In genomic region chr18:77054288-77054605, GRCh38 we compare ENCODE assay signal across 8 cellular contexts.
DNase-seq lines count a peak whose midpoint lies in the region; ATAC-seq, FAIRE-seq and TF ChIP-seq lines count a peak whose summit lies in the region.

No MANE protein-coding gene starts in this region.

- peaks cover 15% of the 10 kb centered on the region for H3K36me3 Mint-ChIP-seq in CD8-positive, alpha-beta T cell
- H3K36me3 Mint-ChIP-seq in glutamatergic neuron (ENCODE audit: unreplicated experiment): no peaks in the 10 kb centered on the region

- peak overlapping the region; percentile 44 for H3K4me3 ChIP-seq in CD8-positive, alpha-beta T cell (ENCODE audit: low read depth, low read length)
- H3K4me3 ChIP-seq in Panc1 (ENCODE audit: low read depth in 2 of 2, low read length in 2 of 2) (peak overlapping the region in 1 of 2 experiments; percentile 22; a peak in 1 of 4 replicates), tibial artery (no peak overlapping the region)

- CTCF ChIA-PET in CD8-positive, alpha-beta T cell (lab: Charles Lee): interaction anchor here (0.5 to 5.0 kb wide), 18 partner anchors 12 to 251 kb away, joined by 3 to 42 read pairs (median 4); no protein-coding TSS in a partner anchor
- CTCF ChIA-PET in Panc1 (lab: Charles Lee): interaction anchor here (0.7 to 1.6 kb wide), 4 partner anchors 33 to 135 kb away, joined by 3 to 6 read pairs (median 3); no protein-coding TSS in a partner anchor

- no peaks in the 10 kb centered on the region for H3K27me3 Mint-ChIP-seq in CD8-positive, alpha-beta T cell (ENCODE audit: low read depth)
- H3K27me3 Mint-ChIP-seq in glutamatergic neuron (ENCODE audit: unreplicated experiment): peaks cover 19% of the 10 kb centered on the region

- intact Hi-C loops in CD8-positive, alpha-beta T cell (cut with DNase I, micrococcal nuclease): loop anchor here (2.0 to 5.0 kb wide), 3 partner anchors 53 to 153 kb away; partner anchors contain the start of gene MBP (in 1 of the 2)
- intact Hi-C loops in Panc1 (cut with micrococcal nuclease; ENCODE audit: unreplicated experiment) (no loop called here), tibial artery (cut with DNase I; ENCODE audit: low total_unique reads) (no loop called here)

- BruUV-seq in Panc1 (replicated peaks; lab: Mats Ljungman, UMichigan): no TSS peak

- peak; percentile 7 for ATAC-seq in CD8-positive, alpha-beta T cell
- ATAC-seq in GM21529 (IDR thresholded peaks at IDR 0.05; ENCODE audit: unreplicated experiment): peak; percentile 11
- ATAC-seq in Panc1: no peak
- no peak for ATAC-seq in HG02852 (IDR thresholded peaks at IDR 0.05; ENCODE audit: unreplicated experiment)

- H3K4me3 Mint-ChIP-seq in CD8-positive, alpha-beta T cell: peak overlapping the region; percentile 71
- peak overlapping the region; percentile 20 for H3K4me3 Mint-ChIP-seq in glutamatergic neuron (ENCODE audit: unreplicated experiment)

- no peak for DNase-seq in CD8-positive, alpha-beta T cell
- no peak for DNase-seq in Panc1 (ENCODE audit: low read depth, low spot score)
- DNase-seq in glutamatergic neuron: no peak
- no peak for DNase-seq in tibial artery
- DNase-seq in urothelium cell line (ENCODE audit: low spot score): no peak
- no peak for DNase-seq in NCI-H2227 (lab: John Stamatoyannopoulos, UW; ENCODE audit: unreplicated experiment)

- peak overlapping the region; percentile 80 for H3K27ac ChIP-seq in CD8-positive, alpha-beta T cell (ENCODE audit: low read depth, low read length)
- peak overlapping the region; percentile 90 for H3K27ac ChIP-seq in Panc1 (ENCODE audit: low read length)
- peak overlapping the region; percentile 21 to 30 for H3K27ac ChIP-seq in tibial artery

- no peaks in the 10 kb centered on the region for H3K27me3 ChIP-seq in CD8-positive, alpha-beta T cell (ENCODE audit: insufficient read depth, low read length)
- H3K27me3 ChIP-seq in Panc1 (ENCODE audit: control insufficient read depth, insufficient read depth, low read length): no peaks in the 10 kb centered on the region
- no peaks in the 10 kb centered on the region for H3K27me3 ChIP-seq in tibial artery

- no peak for TF ChIP-seq CTCF in CD8-positive, alpha-beta T cell (IDR thresholded peaks at IDR 0.05)
- TF ChIP-seq CTCF in Panc1 (IDR thresholded peaks at IDR 0.05): no peak
- no peak for TF ChIP-seq CTCF in glutamatergic neuron (IDR thresholded peaks at IDR 0.05; ENCODE audit: partially characterized antibody, unreplicated experiment)
- TF ChIP-seq CTCF in tibial artery (IDR thresholded peaks at IDR 0.05): no peak

- H3K36me3 ChIP-seq in CD8-positive, alpha-beta T cell (ENCODE audit: insufficient read depth, low read length): no peaks in the 10 kb centered on the region
- H3K36me3 ChIP-seq in Panc1 (ENCODE audit: control insufficient read depth, insufficient read depth, low read length) (no peaks in the 10 kb centered on the region), tibial artery (peaks cover 0 to 7% (median 0%) of the 10 kb centered on the region in 3 donors)

- H3K9me3 ChIP-seq in CD8-positive, alpha-beta T cell (ENCODE audit: low read length): no peaks in the 10 kb centered on the region
- H3K9me3 ChIP-seq in Panc1 (ENCODE audit: control insufficient read depth, insufficient read depth, low read depth, low read length): no peaks in the 10 kb centered on the region
- no peaks in the 10 kb centered on the region for H3K9me3 ChIP-seq in tibial artery

- no peaks in the 10 kb centered on the region for H3K9me3 Mint-ChIP-seq in CD8-positive, alpha-beta T cell
- H3K9me3 Mint-ChIP-seq in glutamatergic neuron (ENCODE audit: unreplicated experiment): peaks cover 28% of the 10 kb centered on the region

- in situ Hi-C loops in Panc1 (cut with HindIII; ENCODE audit: low pct_unique_long_range_greater_than_20kb, low sequenced_read_pairs): no loop called here

- H3K4me1 Mint-ChIP-seq in CD8-positive, alpha-beta T cell (ENCODE audit: low read depth): peaks cover 68% of the 10 kb centered on the region
- H3K4me1 Mint-ChIP-seq in glutamatergic neuron (ENCODE audit: low read depth, unreplicated experiment): peaks cover 57% of the 10 kb centered on the region

- H3K27ac Mint-ChIP-seq in CD8-positive, alpha-beta T cell: peak overlapping the region; percentile 98
- peak overlapping the region; percentile 87 for H3K27ac Mint-ChIP-seq in glutamatergic neuron (ENCODE audit: unreplicated experiment)

- POLR2A ChIA-PET in CD8-positive, alpha-beta T cell (lab: Charles Lee): interaction anchor here (0.8 to 3.2 kb wide), 9 partner anchors 9 to 77 kb away, joined by 3 to 27 read pairs (median 4); partner anchors contain the start of gene MBP
- POLR2A ChIA-PET in Panc1 (lab: Charles Lee): no interaction called here

- peaks cover 60% of the 10 kb centered on the region for H3K4me1 ChIP-seq in CD8-positive, alpha-beta T cell (ENCODE audit: insufficient read depth, low read length)
- H3K4me1 ChIP-seq in Panc1 (ENCODE audit: control insufficient read depth, insufficient read depth, low read length) (peaks cover 55% of the 10 kb centered on the region), tibial artery (peaks cover 0 to 58% (median 11%) of the 10 kb centered on the region in 4 donors)

- no peak for FAIRE-seq in urothelium cell line (lab: Jason Lieb, UNC)

Comparison
In these comparisons a context has a peak if more than half of its experiments do, and no peak if none do; other contexts are left out.
1. ATAC-seq: peak in CD8-positive, alpha-beta T cell (single experiment) and GM21529 (single experiment); none in Panc1 (single experiment) and HG02852 (single experiment).
2. H3K27ac ChIP-seq: peak in every context shown above with its lines; median percentile 90 in Panc1; 80 in CD8-positive, alpha-beta T cell; 26 in tibial artery.
3. intact Hi-C loops: an anchor here in CD8-positive, alpha-beta T cell (2.0 to 5.0 kb wide); none called in Panc1 and tibial artery.